In genomic region chr14:74954232-74954946, GRCh38 we compare ENCODE assay signal across 8 cellular contexts. TPM values are rescaled to one million over a fixed set of nuclear protein-coding genes. Genes with fewer than 3 reads are reported as not detected.
DNase-seq lines count a peak whose midpoint lies in the region; ATAC-seq and TF ChIP-seq lines count a peak whose summit lies in the region.

No MANE protein-coding gene starts in this region.

- H3K27ac Mint-ChIP-seq in CD8-positive, alpha-beta memory T cell, result no peak overlapping the region
- H3K27ac Mint-ChIP-seq in progenitor cell of endocrine pancreas, result no peak overlapping the region

- H3K4me1 ChIP-seq in thoracic aorta (ENCODE audit: control insufficient read depth in 1 of 2, low read depth in 2 of 2), result peaks cover 12 to 39% of the 10 kb centered on the region in 2 donors
- no peaks in the 10 kb centered on the region for H3K4me1 ChIP-seq in CD8-positive, alpha-beta memory T cell (ENCODE audit: insufficient read depth, low read length)

- H3K4me3 ChIP-seq in SK-N-MC, result peak overlapping the region; percentile 81
- H3K4me3 ChIP-seq in thoracic aorta, result peak overlapping the region; percentile 75
- no peak overlapping the region for H3K4me3 ChIP-seq in CD8-positive, alpha-beta memory T cell (ENCODE audit: low read length)

- CTCF ChIA-PET in CD8-positive, alpha-beta memory T cell (lab: Charles Lee), result interaction anchor here (1.2 to 2.0 kb wide), 2 partner anchors 9 to 134 kb away, joined by 4 to 6 read pairs; no protein-coding TSS in a partner anchor

- H3K36me3 Mint-ChIP-seq in CD8-positive, alpha-beta memory T cell, result no peaks in the 10 kb centered on the region
- H3K36me3 Mint-ChIP-seq in progenitor cell of endocrine pancreas (ENCODE audit: insufficient read depth), result no peaks in the 10 kb centered on the region

- peaks cover 10 to 24% of the 10 kb centered on the region in 2 donors for H3K27me3 Mint-ChIP-seq in CD8-positive, alpha-beta memory T cell
- peaks cover 24% of the 10 kb centered on the region for H3K27me3 Mint-ChIP-seq in progenitor cell of endocrine pancreas

- POLR2A ChIA-PET in CD8-positive, alpha-beta memory T cell (lab: Charles Lee), result interaction anchor here (1.1 kb wide), 1 partner anchor 12 kb away, joined by 3 read pairs; no protein-coding TSS in a partner anchor

- no peaks in the 10 kb centered on the region for H3K27me3 ChIP-seq in thoracic aorta (replicated peaks; ENCODE audit: insufficient read depth)
- peaks cover 10% of the 10 kb centered on the region for H3K27me3 ChIP-seq in CD8-positive, alpha-beta memory T cell (ENCODE audit: insufficient read depth, low read length, poor library complexity, severe bottlenecking)

- TF ChIP-seq CTCF in thoracic aorta (IDR thresholded peaks at IDR 0.05) (no peak), progenitor cell of endocrine pancreas (IDR thresholded peaks at IDR 0.05; ENCODE audit: unreplicated experiment) (no peak)

- no peak overlapping the region for H3K4me3 Mint-ChIP-seq in CD8-positive, alpha-beta memory T cell
- no peak overlapping the region for H3K4me3 Mint-ChIP-seq in progenitor cell of endocrine pancreas (ENCODE audit: low read depth)

- H3K9me3 ChIP-seq in SK-N-MC (ENCODE audit: low read depth, low read length) (no peaks in the 10 kb centered on the region), thoracic aorta (no peaks in the 10 kb centered on the region)
- H3K9me3 ChIP-seq in CD8-positive, alpha-beta memory T cell (ENCODE audit: low read length), result no peaks in the 10 kb centered on the region

- H3K9me3 Mint-ChIP-seq in CD8-positive, alpha-beta memory T cell, result no peaks in the 10 kb centered on the region
- no peaks in the 10 kb centered on the region for H3K9me3 Mint-ChIP-seq in progenitor cell of endocrine pancreas (ENCODE audit: low read depth)

- peak; percentile 37 for DNase-seq in LHCN-M2 (ENCODE audit: low read depth)
- DNase-seq in SK-N-MC (ENCODE audit: low read depth, low spot score), result no peak
- no peak for DNase-seq in left ventricle myocardium superior
- no peak for DNase-seq in thoracic aorta (ENCODE audit: low spot score)
- DNase-seq in superior temporal gyrus (ENCODE audit: extremely low spot score), result no peak
- no peak for DNase-seq in CD8-positive, alpha-beta memory T cell
- DNase-seq in progenitor cell of endocrine pancreas (ENCODE audit: low spot score, unreplicated experiment), result no peak

- H3K4me1 Mint-ChIP-seq in CD8-positive, alpha-beta memory T cell, result peaks cover 2 to 4% (median 3%) of the 10 kb centered on the region in 3 donors
- H3K4me1 Mint-ChIP-seq in progenitor cell of endocrine pancreas (ENCODE audit: low read depth), result peaks cover 29% of the 10 kb centered on the region

- H3K36me3 ChIP-seq in SK-N-MC (ENCODE audit: insufficient read depth, low read length), result no peaks in the 10 kb centered on the region
- no peaks in the 10 kb centered on the region for H3K36me3 ChIP-seq in thoracic aorta
- H3K36me3 ChIP-seq in CD8-positive, alpha-beta memory T cell (ENCODE audit: insufficient read depth, low read length), result no peaks in the 10 kb centered on the region

- intact Hi-C loops in left ventricle myocardium superior (cut with micrococcal nuclease), result no loop called here

- ATAC-seq in left ventricle myocardium superior (peak; percentile 6), thoracic aorta (ENCODE audit: insufficient number of reproducible peaks, low FRiP score, low read depth) (no peak), HG03045 (IDR thresholded peaks at IDR 0.05; ENCODE audit: unreplicated experiment) (no peak)

- H3K27ac ChIP-seq in SK-N-MC, result no peak overlapping the region
- H3K27ac ChIP-seq in thoracic aorta, result peak overlapping the region in 1 of 2 donors; percentile 67
- no peak overlapping the region for H3K27ac ChIP-seq in CD8-positive, alpha-beta memory T cell (ENCODE audit: low read depth, low read length)

- H3K9ac ChIP-seq in SK-N-MC (ENCODE audit: insufficient read length), result peak overlapping the region; percentile 13

RNA-seq across cellular contexts. Expression of gene PGF, which starts 1.0 kb away (rescaled TPM):
- 82.3 and 181 TPM in 2 replicates for total RNA-seq in LHCN-M2 (2014; rRNA removed)
- polyA plus RNA-seq in LHCN-M2 (2012), result 25.9 TPM
- 4.9 TPM for total RNA-seq in left ventricle myocardium superior
- 10 to 100 TPM; 34.4 to 75.3 TPM for total RNA-seq in thoracic aorta
- total RNA-seq in CD8-positive, alpha-beta memory T cell, result under 1 TPM in 1 of 2 experiments, not detected in 1; 0.29 TPM
- polyA plus RNA-seq in CD8-positive, alpha-beta memory T cell, result not detected
- total RNA-seq in progenitor cell of endocrine pancreas, result 3.5 and 8.2 TPM in 2 replicates

RNA-seq across cellular contexts. Expression of gene RPS6KL1, which starts 31.3 kb away (rescaled TPM):
- 0.80 and 1.9 TPM in 2 replicates for total RNA-seq in LHCN-M2 (2014; rRNA removed)
- polyA plus RNA-seq in LHCN-M2 (2012), result 0.55 TPM
- 18.6 TPM for total RNA-seq in left ventricle myocardium superior
- 10 to 100 TPM in 1 of 2 donors, 1 to 10 TPM in 1; 9.4 to 17.6 TPM for total RNA-seq in thoracic aorta
- total RNA-seq in CD8-positive, alpha-beta memory T cell, result 1 to 10 TPM; 4.8 to 5.0 TPM
- polyA plus RNA-seq in CD8-positive, alpha-beta memory T cell, result not detected
- total RNA-seq in progenitor cell of endocrine pancreas, result 3.5 and 5.4 TPM in 2 replicates

RNA-seq across cellular contexts. Expression of gene EIF2B2, which starts 48.3 kb away (rescaled TPM):
- total RNA-seq in LHCN-M2 (2014; rRNA removed), result 78.9 and 88.7 TPM in 2 replicates
- polyA plus RNA-seq in LHCN-M2 (2012), result 106 TPM
- 34.5 TPM for total RNA-seq in left ventricle myocardium superior
- 10 to 100 TPM; 32.7 to 39.8 TPM for total RNA-seq in thoracic aorta
- total RNA-seq in CD8-positive, alpha-beta memory T cell, result 10 to 100 TPM; 57.4 to 66.7 TPM
- 28.3 TPM for polyA plus RNA-seq in CD8-positive, alpha-beta memory T cell
- total RNA-seq in progenitor cell of endocrine pancreas, result 36.1 and 36.7 TPM in 2 replicates
